In the genomic region with DNA sequence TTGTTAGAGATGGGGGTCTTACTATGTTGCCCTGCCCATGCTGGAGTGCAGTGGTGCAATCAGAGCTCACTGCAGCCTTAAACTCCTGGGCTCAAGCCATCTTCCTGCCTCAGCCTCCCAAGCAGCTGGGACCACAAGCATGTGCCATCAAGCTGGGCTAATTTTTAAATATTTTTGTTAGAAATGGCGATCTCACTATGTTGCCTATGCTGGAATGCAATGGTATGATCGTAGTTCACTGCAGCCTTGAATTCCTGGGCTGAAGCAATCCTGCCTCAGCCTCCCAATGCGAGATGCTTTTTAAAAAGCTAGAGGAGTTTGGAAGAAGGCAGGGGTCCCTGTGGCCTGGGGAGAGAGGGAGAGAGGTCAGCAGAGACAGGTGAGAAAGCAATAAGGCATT, we compare ENCODE assay signal across 9 cellular contexts.
"Had no signal": no experiment of that assay in that cellular context is flagged by ENCODE, and none has a peak within 500 bp of the region (broad histone marks: within the 10 kb centered on the region; RNA-seq: fewer than 3 reads in every experiment).

No MANE protein-coding gene starts in this region.

- H3K4me2 ChIP-seq: GM23338 had no signal

- H3K4me3 ChIP-seq: GM23338 had no signal

- FAIRE-seq: H1, H54, HepG2 had no signal

- H3K27ac ChIP-seq: HL-60 had no signal

- ATAC-seq: GM23338, HepG2 had no signal

- H2AFZ ChIP-seq: GM23338 had no signal

- DNase-seq: H9, HCEC 1CT, KBM-7 had no signal

- H3K4me3 Mint-ChIP-seq: GM23338, H9 had no signal

- H3K4me1 Mint-ChIP-seq: GM23338, IgD-negative memory B cell had no signal

- H3K27ac Mint-ChIP-seq: GM23338, H9, IgD-negative memory B cell had no signal
